25 cellular contexts compared by ENCODE assay signal in genomic region chr15:28875461-28875965, GRCh38. TPM values are rescaled to one million over a fixed set of nuclear protein-coding genes. Genes with fewer than 3 reads are reported as not detected.
DNase-seq lines count a peak whose midpoint lies in the region; ATAC-seq, FAIRE-seq and TF ChIP-seq lines count a peak whose summit lies in the region.
"Had no signal": no experiment of that assay in that cellular context is flagged by ENCODE, and none has a peak within 500 bp of the region (broad histone marks: within the 10 kb centered on the region; RNA-seq: fewer than 3 reads in every experiment).

No MANE protein-coding gene starts in this region.

- no peak overlapping the region for H3K4me3 Mint-ChIP-seq in T-helper 1 cell treated with Interleukin-12 subunit alpha and Interleukin-12 subunit beta and Interleukin-4 antibody, amounts not matched to agents 30 μg/mL and 1 μg/mL, for 36 hours
- peak overlapping the region; percentile 31 for H3K4me3 Mint-ChIP-seq in type B pancreatic cell
- H3K4me3 Mint-ChIP-seq: CD8-positive, alpha-beta memory T cell had no signal

- H4K8ac ChIP-seq in mesendoderm (ENCODE audit: low read depth, low read length), result no peak overlapping the region

- H2BK15ac ChIP-seq in mesendoderm (replicated peaks; ENCODE audit: low read depth), result no peak overlapping the region

- H3K36me3 Mint-ChIP-seq in T-helper 1 cell treated with Interleukin-12 subunit alpha and Interleukin-12 subunit beta and Interleukin-4 antibody, amounts not matched to agents 30 μg/mL and 1 μg/mL, for 36 hours (ENCODE audit: low read depth), result no peaks in the 10 kb centered on the region
- no peaks in the 10 kb centered on the region for H3K36me3 Mint-ChIP-seq in type B pancreatic cell
- H3K36me3 Mint-ChIP-seq: CD8-positive, alpha-beta memory T cell had no signal

- no peak overlapping the region for H3K4me3 ChIP-seq in mesendoderm (ENCODE audit: low read length)
- no peak overlapping the region for H3K4me3 ChIP-seq in right cardiac atrium (ENCODE audit: low read length)
- H3K4me3 ChIP-seq: GM12878, MG63, PC-9 had no signal

- H3K27me3 Mint-ChIP-seq in T-helper 1 cell treated with Interleukin-12 subunit alpha and Interleukin-12 subunit beta and Interleukin-4 antibody, amounts not matched to agents 30 μg/mL and 1 μg/mL, for 36 hours (ENCODE audit: low read depth), result peaks cover 14% of the 10 kb centered on the region
- H3K27me3 Mint-ChIP-seq in type B pancreatic cell, result peaks cover 15% of the 10 kb centered on the region

- no peak for FAIRE-seq in GM19239 (lab: Jason Lieb, UNC)
- FAIRE-seq: D721Med, GM12878 had no signal

- H2BK120ac ChIP-seq in mesendoderm (ENCODE audit: low read depth, low read length), result no peak overlapping the region

- H3K27ac ChIP-seq in mesendoderm (ENCODE audit: low read depth, low read length) (no peak overlapping the region), right cardiac atrium (ENCODE audit: low read length) (no peak overlapping the region)
- H3K27ac ChIP-seq: PC-9 had no signal

- H2AK5ac ChIP-seq in mesendoderm (ENCODE audit: low read length), result no peak overlapping the region

- H3K27me3 ChIP-seq in mesendoderm (ENCODE audit: insufficient read depth, low read length, poor library complexity), result no peaks in the 10 kb centered on the region
- H3K27me3 ChIP-seq in right cardiac atrium (ENCODE audit: control insufficient read depth, insufficient read depth), result no peaks in the 10 kb centered on the region
- H3K27me3 ChIP-seq: MG63 had no signal

- no peak overlapping the region for H3K4ac ChIP-seq in mesendoderm (ENCODE audit: low read depth, low read length)

- H3K9ac ChIP-seq in mesendoderm (ENCODE audit: low read length), result no peak overlapping the region

- H3K4me1 Mint-ChIP-seq in T-helper 1 cell treated with Interleukin-12 subunit alpha and Interleukin-12 subunit beta and Interleukin-4 antibody, amounts not matched to agents 30 μg/mL and 1 μg/mL, for 36 hours (ENCODE audit: low read depth), result no peaks in the 10 kb centered on the region
- peaks cover 5% of the 10 kb centered on the region for H3K4me1 Mint-ChIP-seq in type B pancreatic cell (ENCODE audit: unreplicated experiment)

- H3K23ac ChIP-seq in mesendoderm (ENCODE audit: low read length), result no peak overlapping the region

- H3K4me1 ChIP-seq in mesendoderm (ENCODE audit: control insufficient read depth, low read depth, low read length) (peaks cover 6% of the 10 kb centered on the region), right cardiac atrium (ENCODE audit: control insufficient read depth, insufficient read depth, low read length) (no peaks in the 10 kb centered on the region)

- no CpG with 5 or more reads among the region's 4 CpGs for WGBS in mesendoderm (ENCODE audit: extremely low coverage, insufficient coverage, low lambda C conversion rate)
- WGBS in right cardiac atrium, result 72% methylated on average over 4 of the region's 4 CpGs

- no peak overlapping the region for H3K18ac ChIP-seq in mesendoderm (ENCODE audit: low read length)

- intact Hi-C loops in right cardiac atrium (cut with DNase I), result no loop called here

- H3K9me3 Mint-ChIP-seq in T-helper 1 cell treated with Interleukin-12 subunit alpha and Interleukin-12 subunit beta and Interleukin-4 antibody, amounts not matched to agents 30 μg/mL and 1 μg/mL, for 36 hours, result no peaks in the 10 kb centered on the region
- peaks cover 6% of the 10 kb centered on the region for H3K9me3 Mint-ChIP-seq in type B pancreatic cell

- H3K36me3 ChIP-seq in mesendoderm (ENCODE audit: control insufficient read depth, insufficient read depth, low read length), result no peaks in the 10 kb centered on the region
- H3K36me3 ChIP-seq: MG63 had no signal

- TF ChIP-seq CTCF in type B pancreatic cell (conservative IDR thresholded peaks at IDR 0.05), result no peak

- no peak overlapping the region for H3K4me2 ChIP-seq in mesendoderm (ENCODE audit: low read length)
- H3K4me2 ChIP-seq: PC-9 had no signal

- DNase-seq in T-helper 1 cell (no peak), ecto neural progenitor cell (ENCODE audit: low spot score) (peak; percentile 64), mesendoderm (peak; percentile 39), type B pancreatic cell (ENCODE audit: extremely low spot score, unreplicated experiment) (no peak), GM19239 (ENCODE audit: insufficient read length, low spot score) (no peak), right cardiac atrium (no peak)
- DNase-seq: 8988T, DND-41, GDM1, IMR-90, Karpas-422, MG63, NCI-H1092 treated with DMSO at 0.1 percent for 48 hours, NCI-H2081 treated with DMSO at 0.1 percent for 48 hours, NCI-H510A, NCI-H774, PC-9 had no signal

- ATAC-seq in right cardiac atrium (no peak), HG03280 (IDR thresholded peaks at IDR 0.05; ENCODE audit: unreplicated experiment) (no peak)
- ATAC-seq: GM12878 had no signal

- no peaks in the 10 kb centered on the region for H3K79me2 ChIP-seq in mesendoderm (ENCODE audit: control insufficient read depth, insufficient read depth, low read length)

- H3K79me1 ChIP-seq in mesendoderm (ENCODE audit: low read length), result no peaks in the 10 kb centered on the region

- no peak overlapping the region for H2BK5ac ChIP-seq in mesendoderm (ENCODE audit: low read length)

- H3K56ac ChIP-seq in mesendoderm (ENCODE audit: low read length), result no peak overlapping the region

- H3K9me3 ChIP-seq in right cardiac atrium (ENCODE audit: control insufficient read depth, low read length), result no peaks in the 10 kb centered on the region
- H3K9me3 ChIP-seq: MG63 had no signal

- H4K5ac ChIP-seq in mesendoderm (ENCODE audit: low read length), result no peak overlapping the region

- peak overlapping the region; percentile 9 for H3K27ac Mint-ChIP-seq in T-helper 1 cell treated with Interleukin-12 subunit alpha and Interleukin-12 subunit beta and Interleukin-4 antibody, amounts not matched to agents 30 μg/mL and 1 μg/mL, for 36 hours
- peak overlapping the region; percentile 46 for H3K27ac Mint-ChIP-seq in type B pancreatic cell

RNA-seq across cellular contexts. Expression of gene APBA2, which starts 10.3 kb away (rescaled TPM):
- 6.6 TPM for polyA plus RNA-seq in mesendoderm (2013, experiment 1 of 2)
- polyA plus RNA-seq in mesendoderm (2013, experiment 2 of 2), result 7.2 TPM
- total RNA-seq in type B pancreatic cell (ENCODE audit: low replicate concordance), result 8.5 and 33.3 TPM in 2 replicates
- under 1 TPM; 0.17 to 0.95 (median 0.50) TPM for total RNA-seq in right cardiac atrium
- 0.38 TPM for polyA plus RNA-seq in right cardiac atrium
- total RNA-seq: PC-9 had no signal

RNA-seq across cellular contexts. Expression of gene GOLGA6L7, which starts 27.1 kb away (rescaled TPM):
- not detected for polyA plus RNA-seq in mesendoderm (2013, experiment 1 of 2)
- not detected for polyA plus RNA-seq in mesendoderm (2013, experiment 2 of 2)
- total RNA-seq in type B pancreatic cell (ENCODE audit: low replicate concordance) (not detected in 2 replicates), right cardiac atrium (not detected)
- polyA plus RNA-seq in right cardiac atrium, result not detected
- total RNA-seq: CD8-positive, alpha-beta memory T cell; GM12878; H4; IMR-90; PC-9; SK-MEL-5 had no signal
- polyA plus RNA-seq: BJ; CD8-positive, alpha-beta memory T cell; GM12878; IMR-90 had no signal

Comparison
In these comparisons a context has a peak if more than half of its experiments do, and no peak if none do; other contexts are left out.
1. DNase-seq: peak in ecto neural progenitor cell (single experiment) and mesendoderm (single experiment); none in T-helper 1 cell (0 of 5), type B pancreatic cell (single experiment), GM19239 (single experiment) and right cardiac atrium (0 of 3).